8 cellular contexts compared by ENCODE assay signal in genomic region chr4:77618383-77619241, GRCh38. TPM values are rescaled to one million over a fixed set of nuclear protein-coding genes. Genes with fewer than 3 reads are reported as not detected.
DNase-seq lines count a peak whose midpoint lies in the region; ATAC-seq, FAIRE-seq and TF ChIP-seq lines count a peak whose summit lies in the region.

No MANE protein-coding gene starts in this region.

- H3K36me3 Mint-ChIP-seq in type B pancreatic cell, result no peaks in the 10 kb centered on the region

- WGBS in gastroesophageal sphincter (ENCODE audit: low coverage in 1 of 2), 2 donors, result 20% methylated on average over 10 of the region's 12 CpGs; no CpG with 5 or more reads in 1 of the 2 donors
- WGBS in ovary, 3 donors, result 16 to 21% (median 17%) methylated on average over 12 of the region's 12 CpGs

- TF ChIP-seq CTCF in gastroesophageal sphincter (IDR thresholded peaks at IDR 0.05) (peak; percentile 62 to 85 (median 74)), ovary (IDR thresholded peaks at IDR 0.05) (peak in 2 of 3 donors; percentile 42 to 51), type B pancreatic cell (conservative IDR thresholded peaks at IDR 0.05) (peak; percentile 89)

- FAIRE-seq in H54 (lab: Jason Lieb, UNC), result peak; percentile 38

- ATAC-seq in gastroesophageal sphincter, result peak; percentile 84

- no peaks in the 10 kb centered on the region for H3K27me3 ChIP-seq in gastroesophageal sphincter
- H3K27me3 ChIP-seq in ovary, result no peaks in the 10 kb centered on the region

- H3K27me3 Mint-ChIP-seq in type B pancreatic cell, result peaks cover 7% of the 10 kb centered on the region

- H3K36me3 ChIP-seq in gastroesophageal sphincter (no peaks in the 10 kb centered on the region), ovary (no peaks in the 10 kb centered on the region)

- H3K27ac ChIP-seq in gastroesophageal sphincter, result no peak overlapping the region
- no peak overlapping the region for H3K27ac ChIP-seq in ovary

- intact Hi-C loops in ovary (cut with DNase I), result no loop called here

- TF ChIP-seq POLR2A in H54 (IDR thresholded peaks at IDR 0.05; ENCODE audit: low read depth, low read length), result no peak
- TF ChIP-seq POLR2A in gastroesophageal sphincter (IDR thresholded peaks at IDR 0.05), result no peak
- TF ChIP-seq POLR2A in ovary (IDR thresholded peaks at IDR 0.05), result no peak

- no peak overlapping the region for H3K4me3 Mint-ChIP-seq in type B pancreatic cell

- no peak overlapping the region for H3K4me3 ChIP-seq in gastroesophageal sphincter
- no peak overlapping the region for H3K4me3 ChIP-seq in ovary

- TF ChIP-seq EP300 in gastroesophageal sphincter (IDR thresholded peaks at IDR 0.05) (no peak), ovary (IDR thresholded peaks at IDR 0.05) (no peak)

- no peaks in the 10 kb centered on the region for H3K9me3 ChIP-seq in gastroesophageal sphincter
- H3K9me3 ChIP-seq in ovary, result no peaks in the 10 kb centered on the region

- no peaks in the 10 kb centered on the region for H3K9me3 Mint-ChIP-seq in type B pancreatic cell

- peak; percentile 37 for DNase-seq in GM04504 (ENCODE audit: low read depth)
- peak; percentile 39 for DNase-seq in H54 (ENCODE audit: insufficient read length, low spot score)
- DNase-seq in LoVo (ENCODE audit: low spot score), result peak; percentile 77
- DNase-seq in SHP77 (lab: John Stamatoyannopoulos, UW), result peak; percentile 80 to 81
- peak; percentile 3 for DNase-seq in activated T-helper 9 cell treated with anti-CD3 and anti-CD28 coated beads, Interleukin-2, amount 50 U/mL, for 16 hours (ENCODE audit: low read depth)
- DNase-seq in ovary, result peak; percentile 29 to 60 (median 39)
- DNase-seq in type B pancreatic cell (ENCODE audit: extremely low spot score, unreplicated experiment), result no peak

- H3K4me1 ChIP-seq in gastroesophageal sphincter (peaks cover 0 to 5% (median 0%) of the 10 kb centered on the region in 3 donors), ovary (ENCODE audit: insufficient read depth) (no peaks in the 10 kb centered on the region)

- H3K4me1 Mint-ChIP-seq in type B pancreatic cell (ENCODE audit: unreplicated experiment), result peaks cover 10% of the 10 kb centered on the region

- no peak overlapping the region for H3K27ac Mint-ChIP-seq in type B pancreatic cell

RNA-seq across cellular contexts. Expression of gene CXCL13, which starts 13.0 kb away (rescaled TPM):
- total RNA-seq in gastroesophageal sphincter, result not detected
- total RNA-seq in ovary, result 1 to 10 TPM in 1 of 7 donors, under 1 TPM in 2, not detected in 4; 0.24 to 3.1 (median 0.37) TPM
- 1 to 10 TPM in 1 of 2 donors, not detected in 1; 1.4 TPM for polyA plus RNA-seq in ovary
- total RNA-seq in type B pancreatic cell (ENCODE audit: low replicate concordance), result 0.75 TPM in 1 of 2 replicates, not detected in the other
